18 cellular contexts compared by ENCODE assay signal in the genomic region with DNA sequence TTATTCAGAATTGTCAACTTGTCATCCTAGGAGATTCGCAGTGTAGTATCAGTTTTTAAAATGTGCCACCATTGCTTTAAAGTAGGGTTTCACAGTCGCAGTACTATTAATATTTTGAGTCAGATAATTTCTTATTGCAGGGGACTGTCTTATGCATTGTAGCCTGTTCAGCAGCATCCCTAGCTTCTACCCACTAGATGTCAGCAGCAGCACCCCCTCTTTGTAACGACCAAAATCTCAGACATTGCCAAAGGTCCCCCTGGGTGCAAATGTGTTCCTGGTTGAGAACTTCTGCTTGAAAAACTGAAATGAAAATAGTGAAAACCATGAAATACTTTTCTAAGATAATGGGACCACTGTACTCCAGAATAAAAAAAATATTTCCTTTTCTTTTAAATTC.
DNase-seq lines count a peak whose midpoint lies in the region; ATAC-seq and TF ChIP-seq lines count a peak whose summit lies in the region.
"Had no signal": no experiment of that assay in that cellular context is flagged by ENCODE, and none has a peak within 500 bp of the region (broad histone marks: within the 10 kb centered on the region; RNA-seq: fewer than 3 reads in every experiment).

No MANE protein-coding gene starts in this region.

- POLR2A ChIA-PET in IMR-90 (lab: Charles Lee; ENCODE audit: unreplicated experiment), result no interaction called here
- POLR2A ChIA-PET in WTC11 (lab: Charles Lee), result no interaction called here

- H3K4me1 ChIP-seq in IMR-90 (ENCODE audit: control insufficient read depth, insufficient read depth, low read length) (no peaks in the 10 kb centered on the region), mesendoderm (ENCODE audit: control insufficient read depth, low read depth, low read length) (no peaks in the 10 kb centered on the region)
- H3K4me1 ChIP-seq: uterus had no signal

- ATAC-seq in IMR-90 (ENCODE audit: low read depth) (no peak), WTC11 (peak; percentile 77)
- ATAC-seq: activated T-cell treated with anti-CD3 and anti-CD28 coated beads, Interleukin-2, amount 50 U/mL, for 4 hours had no signal

- no peaks in the 10 kb centered on the region for H3K36me3 ChIP-seq in IMR-90 (ENCODE audit: control insufficient read depth, insufficient read depth, low read length)
- no peaks in the 10 kb centered on the region for H3K36me3 ChIP-seq in mesendoderm (ENCODE audit: control insufficient read depth, insufficient read depth, low read length)
- H3K36me3 ChIP-seq: uterus had no signal

- no peaks in the 10 kb centered on the region for H3K9me1 ChIP-seq in IMR-90 (ENCODE audit: insufficient read depth, low read length)

- no peak overlapping the region for H3K27ac Mint-ChIP-seq in WTC11
- no peak overlapping the region for H3K27ac Mint-ChIP-seq in activated T-cell treated with anti-CD3 and anti-CD28 coated beads, Interleukin-2, amount 50 U/mL, for 24 hours
- H3K27ac Mint-ChIP-seq: activated CD4-positive, alpha-beta T cell treated with anti-CD3 and anti-CD28 coated beads, Interleukin-2, amount 10 ng/mL, durations not matched to agents 24 days and 14 days; T-helper 1 cell treated with Interleukin-12 subunit alpha and Interleukin-12 subunit beta and Interleukin-4 antibody, amounts not matched to agents 30 μg/mL and 1 μg/mL, for 36 hours had no signal

- no peak overlapping the region for H3K4me3 Mint-ChIP-seq in WTC11
- no peak overlapping the region for H3K4me3 Mint-ChIP-seq in activated T-cell treated with anti-CD3 and anti-CD28 coated beads, Interleukin-2, amount 50 U/mL, for 24 hours
- H3K4me3 Mint-ChIP-seq: activated CD4-positive, alpha-beta T cell treated with anti-CD3 and anti-CD28 coated beads, Interleukin-2, amount 10 ng/mL, durations not matched to agents 24 days and 14 days; activated T-cell treated with anti-CD3 and anti-CD28 coated beads, Interleukin-2, amount 50 U/mL, for 4 hours; T-helper 1 cell treated with Interleukin-12 subunit alpha and Interleukin-12 subunit beta and Interleukin-4 antibody, amounts not matched to agents 30 μg/mL and 1 μg/mL, for 36 hours had no signal

- H3K4me1 Mint-ChIP-seq in WTC11, result peaks cover 3% of the 10 kb centered on the region
- no peaks in the 10 kb centered on the region for H3K4me1 Mint-ChIP-seq in activated T-cell treated with anti-CD3 and anti-CD28 coated beads, Interleukin-2, amount 50 U/mL, for 24 hours (ENCODE audit: low read depth)
- H3K4me1 Mint-ChIP-seq: activated CD4-positive, alpha-beta T cell treated with anti-CD3 and anti-CD28 coated beads, Interleukin-2, amount 10 ng/mL, durations not matched to agents 24 days and 14 days had no signal

- no peak overlapping the region for H3K9ac ChIP-seq in IMR-90 (ENCODE audit: low read depth, low read length)
- H3K9ac ChIP-seq in mesendoderm (ENCODE audit: low read length), result no peak overlapping the region

- no peaks in the 10 kb centered on the region for H3K79me2 ChIP-seq in mesendoderm (ENCODE audit: control insufficient read depth, insufficient read depth, low read length)

- H4K20me1 ChIP-seq in IMR-90 (ENCODE audit: insufficient read depth, low read length), result no peaks in the 10 kb centered on the region

- H4K8ac ChIP-seq in IMR-90 (ENCODE audit: low read depth in 2 of 2, low read length in 2 of 2) (no peak overlapping the region), mesendoderm (ENCODE audit: low read depth, low read length) (no peak overlapping the region)

- H3K27me3 ChIP-seq in IMR-90 (ENCODE audit: control insufficient read depth, insufficient read depth, low read length) (no peaks in the 10 kb centered on the region), mesendoderm (ENCODE audit: insufficient read depth, low read length, poor library complexity) (no peaks in the 10 kb centered on the region)

- H2BK15ac ChIP-seq in IMR-90 (ENCODE audit: low read depth, low read length) (no peak overlapping the region), mesendoderm (replicated peaks; ENCODE audit: low read depth) (no peak overlapping the region)

- H3K4me2 ChIP-seq in IMR-90 (ENCODE audit: low read depth, low read length) (no peak overlapping the region), mesendoderm (ENCODE audit: low read length) (no peak overlapping the region)

- no peaks in the 10 kb centered on the region for H3K27me3 Mint-ChIP-seq in WTC11 (ENCODE audit: low read depth)
- no peaks in the 10 kb centered on the region for H3K27me3 Mint-ChIP-seq in activated T-cell treated with anti-CD3 and anti-CD28 coated beads, Interleukin-2, amount 50 U/mL, for 24 hours
- H3K27me3 Mint-ChIP-seq: activated CD4-positive, alpha-beta T cell treated with anti-CD3 and anti-CD28 coated beads, Interleukin-2, amount 10 ng/mL, durations not matched to agents 24 days and 14 days had no signal

- H4K91ac ChIP-seq in IMR-90 (ENCODE audit: insufficient read depth, low read depth, low read length), result no peak overlapping the region

- no peak overlapping the region for H3K4ac ChIP-seq in IMR-90 (ENCODE audit: low read depth, low read length)
- no peak overlapping the region for H3K4ac ChIP-seq in mesendoderm (ENCODE audit: low read depth, low read length)

- H3K4me3 ChIP-seq in IMR-90 (ENCODE audit: insufficient read depth, low read depth, low read length) (no peak overlapping the region), mesendoderm (ENCODE audit: low read length) (no peak overlapping the region)
- H3K4me3 ChIP-seq: skin epidermis, uterus had no signal

- H2BK20ac ChIP-seq in IMR-90 (ENCODE audit: low read depth, low read length), result no peak overlapping the region

- no peak overlapping the region for H2BK120ac ChIP-seq in IMR-90 (ENCODE audit: low read depth, low read length)
- no peak overlapping the region for H2BK120ac ChIP-seq in mesendoderm (ENCODE audit: low read depth, low read length)

- in situ Hi-C loops in IMR-90 (cut with MboI; ENCODE audit: low sequenced_read_pairs), result no loop called here

- no peak overlapping the region for H4K5ac ChIP-seq in IMR-90 (ENCODE audit: low read depth, low read length)
- no peak overlapping the region for H4K5ac ChIP-seq in mesendoderm (ENCODE audit: low read length)

- TF ChIP-seq RAD21 in IMR-90 (IDR thresholded peaks at IDR 0.05; ENCODE audit: low read length), result peak; percentile 41; the same call in 1 of the 2 replicates

- H3K56ac ChIP-seq in IMR-90 (ENCODE audit: extremely low read depth, insufficient read depth, low read length) (no peak overlapping the region), mesendoderm (ENCODE audit: low read length) (no peak overlapping the region)

- CTCF ChIA-PET in IMR-90 (lab: Yijun Ruan, JAX) (no interaction called here), WTC11 (lab: Charles Lee) (interaction anchor here (0.6 to 0.7 kb wide), 2 partner anchors 187 to 1456 kb away, joined by 3 to 5 read pairs; no protein-coding TSS in a partner anchor)

- TF ChIP-seq CTCF in IMR-90 (conservative IDR thresholded peaks at IDR 0.05; ENCODE audit: low read depth, low read length) (peak; percentile 30), WTC11 (IDR thresholded peaks at IDR 0.05) (no peak; the same call in 1 of the 2 replicates)

- H3K18ac ChIP-seq in IMR-90 (ENCODE audit: low read depth, low read length) (no peak overlapping the region), mesendoderm (ENCODE audit: low read length) (no peak overlapping the region)

- H3K14ac ChIP-seq in IMR-90 (replicated peaks; ENCODE audit: low read depth, low read length), result no peak overlapping the region

- H3K23ac ChIP-seq in IMR-90 (ENCODE audit: low read depth, low read length), result no peak overlapping the region
- no peak overlapping the region for H3K23ac ChIP-seq in mesendoderm (ENCODE audit: low read length)

- WGBS in IMR-90 (ENCODE audit: extremely low coverage in 2 of 2, insufficient read length in 1 of 2), 2 experiments, result no CpG with 5 or more reads among the region's 3 CpGs
- WGBS in mesendoderm (ENCODE audit: extremely low coverage, insufficient coverage, low lambda C conversion rate), result no CpG with 5 or more reads among the region's 3 CpGs

- H3K27ac ChIP-seq in IMR-90 (ENCODE audit: insufficient read depth, low read length), result no peak overlapping the region
- H3K27ac ChIP-seq in mesendoderm (ENCODE audit: low read depth, low read length), result no peak overlapping the region
- H3K27ac ChIP-seq: HL-60, skin epidermis, uterus had no signal

- no peaks in the 10 kb centered on the region for H3K36me3 Mint-ChIP-seq in WTC11
- H3K36me3 Mint-ChIP-seq in activated T-cell treated with anti-CD3 and anti-CD28 coated beads, Interleukin-2, amount 50 U/mL, for 24 hours (ENCODE audit: low read depth), result no peaks in the 10 kb centered on the region

- 0 out of 2 replicates have a peak, but pooled peaks cover 3% of the 10 kb centered on the region for H3K9me3 Mint-ChIP-seq in WTC11
- peaks cover 7% of the 10 kb centered on the region for H3K9me3 Mint-ChIP-seq in activated T-cell treated with anti-CD3 and anti-CD28 coated beads, Interleukin-2, amount 50 U/mL, for 24 hours

- no peaks in the 10 kb centered on the region for H3K9me3 ChIP-seq in IMR-90 (ENCODE audit: control insufficient read depth, insufficient read depth, low read length)
- H3K9me3 ChIP-seq: uterus had no signal

- H2BK5ac ChIP-seq in IMR-90 (ENCODE audit: low read depth, low read length, poor library complexity, severe bottlenecking) (no peak overlapping the region), mesendoderm (ENCODE audit: low read length) (no peak overlapping the region)

- H2AK5ac ChIP-seq in IMR-90 (ENCODE audit: low read depth, low read length) (no peak overlapping the region), mesendoderm (ENCODE audit: low read length) (no peak overlapping the region)

- H3K79me1 ChIP-seq in IMR-90 (ENCODE audit: low read depth in 1 of 2, low read length in 2 of 2), result no peaks in the 10 kb centered on the region
- H3K79me1 ChIP-seq in mesendoderm (ENCODE audit: low read length), result no peaks in the 10 kb centered on the region

- dilution Hi-C loops in IMR-90 (cut with HindIII; ENCODE audit: low sequenced_read_pairs, unreplicated experiment), result no loop called here

- no peak overlapping the region for H2AFZ ChIP-seq in IMR-90 (replicated peaks; ENCODE audit: low read length, poor library complexity)

- no peak overlapping the region for H2AK9ac ChIP-seq in IMR-90 (replicated peaks; ENCODE audit: low read depth, low read length, poor library complexity)

- peak; percentile 3 for DNase-seq in COR-L47 (lab: John Stamatoyannopoulos, UW)
- DNase-seq in IMR-90, result no peak
- DNase-seq in WTC11 (ENCODE audit: low spot score), result peak; percentile 11
- peak; percentile 23 for DNase-seq in mesendoderm
- no peak for DNase-seq in DMS79 treated with DMSO at 0.1 percent for 48 hours (lab: John Stamatoyannopoulos, UW)
- no peak for DNase-seq in HuH-7.5 (ENCODE audit: low spot score)
- DNase-seq in activated T-cell treated with anti-CD3 and anti-CD28 coated beads, Interleukin-2, amount 50 U/mL, for 24 hours, result no peak
- DNase-seq: activated CD4-positive, alpha-beta T cell treated with anti-CD3 and anti-CD28 coated beads, Interleukin-2, amount 10 ng/mL, durations not matched to agents 24 days and 14 days; activated T-cell treated with anti-CD3 and anti-CD28 coated beads, Interleukin-2, amount 50 U/mL, for 4 hours; Calu3; cortex of kidney; mesenchymal stem cell; RPMI8226; stimulated activated naive CD4-positive, alpha-beta T cell treated with Interleukin-2 at 50 U/mL for 16 hours; uterus had no signal

- intact Hi-C loops in IMR-90 (cut with micrococcal nuclease), result no loop called here

- no TSS peak for BruUV-seq in IMR-90 (replicated peaks; lab: Mats Ljungman, UMichigan)

- TF ChIP-seq POLR2A in IMR-90 (IDR thresholded peaks at IDR 0.05; ENCODE audit: low read depth, low read length), result no peak

Comparison
In these comparisons a context has a peak if more than half of its experiments do, and no peak if none do; other contexts are left out.
1. DNase-seq: peak in COR-L47 (single experiment), WTC11 (single experiment) and mesendoderm (single experiment); none in IMR-90 (single experiment), DMS79 treated with DMSO at 0.1 percent for 48 hours (single experiment), HuH-7.5 (single experiment) and activated T-cell treated with anti-CD3 and anti-CD28 coated beads, Interleukin-2, amount 50 U/mL, for 24 hours (single experiment).